In genomic region chr7:121103579-121103978, GRCh38 we compare ENCODE assay signal across 19 cellular contexts.
"Had no signal": no experiment of that assay in that cellular context is flagged by ENCODE, and none has a peak within 500 bp of the region (broad histone marks: within the 10 kb centered on the region; RNA-seq: fewer than 3 reads in every experiment).

No MANE protein-coding gene starts in this region.

- H3K9me3 ChIP-seq: body of pancreas, lower lobe of right lung, ovary, tibial nerve, uterus had no signal

- DNase-seq: activated B cell treated with CpG ODN at 0.5 μM for 24 hours; activated CD4-positive, alpha-beta T cell treated with anti-CD3 and anti-CD28 coated beads for 48 hours; activated CD8-positive, alpha-beta memory T cell treated with anti-CD3 and anti-CD28 coated beads, Interleukin-2, amount 50 U/mL, for 4 hours; activated CD8-positive, alpha-beta T cell treated with anti-CD3 and anti-CD28 coated beads, Interleukin-2, amount 10 ng/mL, durations not matched to agents 7 days and 5 days; activated gamma-delta T cell treated with Interleukin-2 at 50 U/mL for 16 hours; amygdala; body of pancreas; immature natural killer cell; lower lobe of right lung; midbrain; ovary; stimulated activated CD4-positive, alpha-beta T cell treated with anti-CD3 and anti-CD28 coated beads, Interleukin-15, amount 100 ng/mL, for 24 hours; stimulated activated CD4-positive, alpha-beta T cell treated with anti-CD3 and anti-CD28 coated beads, Interleukin-4, amount 100 ng/mL, for 24 hours; stimulated activated naive CD4-positive, alpha-beta T cell; T-helper 2 cell; uterus had no signal

- ATAC-seq: activated CD8-positive, alpha-beta T cell treated with anti-CD3 and anti-CD28 coated beads, Interleukin-2, amount 10 ng/mL, durations not matched to agents 7 days and 5 days; body of pancreas; esophagus mucosa; lower lobe of right lung had no signal

- H3K36me3 ChIP-seq: ovary, uterus had no signal

- H3K4me1 ChIP-seq: body of pancreas, lower lobe of right lung had no signal

- H3K4me3 ChIP-seq: body of pancreas, coronary artery, lower lobe of right lung, ovary, tibial nerve, uterus had no signal

- H3K27me3 ChIP-seq: body of pancreas, ovary, tibial nerve, uterus had no signal

- H3K27ac ChIP-seq: coronary artery, lower lobe of right lung, ovary, tibial nerve, uterus had no signal
